8 cellular contexts compared by ENCODE assay signal in the genomic region with DNA sequence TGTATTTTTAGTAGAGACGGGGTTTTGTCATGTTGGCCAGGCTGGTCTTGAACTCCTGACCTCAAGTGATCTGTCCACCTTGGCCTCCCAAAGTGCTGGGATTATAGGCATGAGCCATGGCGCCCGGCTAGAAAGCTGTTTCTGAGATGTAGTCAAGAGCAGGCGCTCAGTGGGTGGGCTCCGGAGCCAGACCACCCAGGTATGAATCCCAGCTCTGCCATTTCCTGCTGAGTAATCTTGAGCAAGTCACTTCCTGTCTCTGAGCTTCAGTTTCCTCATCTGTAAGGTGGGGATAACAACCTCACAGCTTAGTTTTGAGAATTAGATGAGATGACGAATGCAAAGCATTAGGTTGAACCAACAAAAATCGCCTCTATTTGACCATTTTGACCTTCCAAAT. TPM values are rescaled to one million over a fixed set of nuclear protein-coding genes. Genes with fewer than 3 reads are reported as not detected.
A peak's percentile ranks its signal among the peaks of the same experiment; 100 is the strongest.
DNase-seq lines count a peak whose midpoint lies in the region; ATAC-seq, FAIRE-seq and TF ChIP-seq lines count a peak whose summit lies in the region.
"Not testable (repeated sequence)": the region's sequence is repeated elsewhere in the genome, so short reads cannot be mapped to it uniquely, and the experiment has no call there.
"Had no signal": no experiment of that assay in that cellular context is flagged by ENCODE, and none has a peak within 500 bp of the region (broad histone marks: within the 10 kb centered on the region; RNA-seq: fewer than 3 reads in every experiment).

No MANE protein-coding gene starts in this region.

- not testable (repeated sequence) for H2BK5ac ChIP-seq in H1 (ENCODE audit: low read depth, low read length)

- H3K56ac ChIP-seq in H1 (replicated peaks; ENCODE audit: insufficient read length, low read depth, low read length) = not testable (repeated sequence)

- H3K4me3 Mint-ChIP-seq in activated naive CD8-positive, alpha-beta T cell treated with anti-CD3 and anti-CD28 coated beads, Interleukin-2, amount 10 ng/mL, durations not matched to agents 7 days and 5 days = not testable (repeated sequence)

- not testable (repeated sequence) for H3K36me3 Mint-ChIP-seq in activated naive CD8-positive, alpha-beta T cell treated with anti-CD3 and anti-CD28 coated beads, Interleukin-2, amount 10 ng/mL, durations not matched to agents 7 days and 5 days

- H3K23ac ChIP-seq in H1 (ENCODE audit: insufficient read length) = not testable (repeated sequence)

- not testable (repeated sequence) for H3K4me3 ChIP-seq in HL-60 (replicated peaks; ENCODE audit: insufficient read depth, low read length); RWPE2 (ENCODE audit: severe bottlenecking); H1 (ENCODE audit: extremely low read depth in 1 of 4, insufficient read depth in 2 of 4, low read depth in 3 of 4, low read length in 4 of 4)

- H2AFZ ChIP-seq in H1 (ENCODE audit: low read length) = not testable (repeated sequence)

- not testable (repeated sequence) for H3K9me3 ChIP-seq in RWPE2 (ENCODE audit: severe bottlenecking); H1 (ENCODE audit: insufficient read depth in 2 of 2, low read depth in 1 of 2, low read length in 1 of 2)

- H3K27me3 ChIP-seq in HL-60 (ENCODE audit: insufficient read depth, poor library complexity, severe bottlenecking); RWPE2 (ENCODE audit: insufficient read depth, poor library complexity, severe bottlenecking); H1 (replicated peaks in 1 of 4; ENCODE audit: control insufficient read depth in 3 of 4, extremely low read depth in 1 of 4, insufficient read depth in 3 of 4, low read length in 3 of 4): not testable (repeated sequence)

- H3K23me2 ChIP-seq in H1 (ENCODE audit: low read depth, low read length) = not testable (repeated sequence)

- H3K14ac ChIP-seq in H1 (ENCODE audit: insufficient read length) = not testable (repeated sequence)

- not testable (repeated sequence) for H3K27me3 Mint-ChIP-seq in activated naive CD8-positive, alpha-beta T cell treated with anti-CD3 and anti-CD28 coated beads, Interleukin-2, amount 10 ng/mL, durations not matched to agents 7 days and 5 days

- not testable (repeated sequence) for H3K18ac ChIP-seq in H1 (ENCODE audit: extremely low read depth, low read length)

- not testable (repeated sequence) for H3K36me3 ChIP-seq in RWPE2 (ENCODE audit: low read depth); H1 (ENCODE audit: control insufficient read depth in 2 of 4, insufficient read depth in 4 of 4, low read length in 3 of 4)

- not testable (repeated sequence) for TF ChIP-seq POLR2A in H1 (IDR thresholded peaks at IDR 0.05; ENCODE audit: control extremely low read depth in 1 of 2, low read depth in 2 of 2, low read length in 2 of 2)

- not testable (repeated sequence) for H3K27ac Mint-ChIP-seq in activated naive CD8-positive, alpha-beta T cell treated with anti-CD3 and anti-CD28 coated beads, Interleukin-2, amount 10 ng/mL, durations not matched to agents 7 days and 5 days

- TF ChIP-seq CTCF in HL-60 (IDR thresholded peaks at IDR 0.05; ENCODE audit: insufficient read depth, low read length); RWPE2 (IDR thresholded peaks at IDR 0.05; ENCODE audit: poor library complexity, severe bottlenecking); H1 (IDR thresholded peaks at IDR 0.05; ENCODE audit: control extremely low read depth in 1 of 3, insufficient read depth in 1 of 3, low read depth in 1 of 3, low read length in 3 of 3): not testable (repeated sequence)

- not testable (repeated sequence) for H2BK12ac ChIP-seq in H1 (ENCODE audit: low read depth, low read length)

- H3K27ac ChIP-seq in HL-60 (replicated peaks) (peak overlapping the region; percentile 85), RWPE2 (ENCODE audit: poor library complexity, severe bottlenecking) (peak overlapping the region; percentile 22)
- not testable (repeated sequence) for H3K27ac ChIP-seq in H1 (ENCODE audit: low read depth, low read length)

- not testable (repeated sequence) for H4K20me1 ChIP-seq in H1 (replicated peaks in 1 of 2; ENCODE audit: control insufficient read depth in 1 of 2, insufficient read depth in 2 of 2, low read length in 2 of 2)

- H3K4me1 ChIP-seq in RWPE2 (ENCODE audit: insufficient read depth, poor library complexity, severe bottlenecking); H1 (replicated peaks in 1 of 4; ENCODE audit: control insufficient read depth in 3 of 4, insufficient read depth in 4 of 4, low read length in 3 of 4): not testable (repeated sequence)

- H3K79me1 ChIP-seq in H1 (ENCODE audit: low read depth, low read length) = not testable (repeated sequence)

- H4K8ac ChIP-seq in H1 (ENCODE audit: extremely low read depth, insufficient read depth, low read length) = not testable (repeated sequence)

- H2BK20ac ChIP-seq in H1 (ENCODE audit: low read length) = not testable (repeated sequence)

- not testable (repeated sequence) for FAIRE-seq in H1 (lab: Jason Lieb, UNC)

- H4K5ac ChIP-seq in H1 (ENCODE audit: insufficient read length, low read depth, low read length) = not testable (repeated sequence)

- H2BK15ac ChIP-seq in H1 (ENCODE audit: low read length) = not testable (repeated sequence)

- H4K91ac ChIP-seq in H1 (replicated peaks; ENCODE audit: insufficient read length, low read length) = not testable (repeated sequence)

- H3K4me2 ChIP-seq in H1 (ENCODE audit: insufficient read depth in 1 of 2, low read depth in 2 of 2, low read length in 2 of 2) = not testable (repeated sequence)

- H2BK120ac ChIP-seq in H1 (replicated peaks; ENCODE audit: low read depth, low read length) = not testable (repeated sequence)

- H3K9me3 Mint-ChIP-seq in activated naive CD8-positive, alpha-beta T cell treated with anti-CD3 and anti-CD28 coated beads, Interleukin-2, amount 10 ng/mL, durations not matched to agents 7 days and 5 days = not testable (repeated sequence)

- H3K9ac ChIP-seq in H1 (replicated peaks in 1 of 4; ENCODE audit: extremely low read depth in 1 of 4, low read depth in 3 of 4, low read length in 3 of 4) = not testable (repeated sequence)

- H3K4ac ChIP-seq in H1 (replicated peaks; ENCODE audit: insufficient read length, low read depth, low read length) = not testable (repeated sequence)

- not testable (repeated sequence) for ATAC-seq in RWPE2 (ENCODE audit: low read depth)
- peak; percentile 38 for ATAC-seq in activated naive CD8-positive, alpha-beta T cell treated with anti-CD3 and anti-CD28 coated beads, Interleukin-2, amount 10 ng/mL, durations not matched to agents 7 days and 5 days (ENCODE audit: low read depth)

- not testable (repeated sequence) for H3K79me2 ChIP-seq in H1 (ENCODE audit: control insufficient read depth in 1 of 2, insufficient read depth in 2 of 2, low read length in 2 of 2)

- not testable (repeated sequence) for TF ChIP-seq RAD21 in H1 (IDR thresholded peaks at IDR 0.05 in 1 of 2, conservative IDR thresholded peaks at IDR 0.05 in 1 of 2; ENCODE audit: low read depth in 2 of 2, low read length in 2 of 2)

- intact Hi-C loops in posterior vena cava (cut with DNase I) = not testable (repeated sequence)

- not testable (repeated sequence) for H2AK5ac ChIP-seq in H1 (ENCODE audit: low read depth, low read length)

- not testable (repeated sequence) for H3K4me1 Mint-ChIP-seq in activated naive CD8-positive, alpha-beta T cell treated with anti-CD3 and anti-CD28 coated beads, Interleukin-2, amount 10 ng/mL, durations not matched to agents 7 days and 5 days

- DNase-seq in ELR (ENCODE audit: low read depth) (peak; percentile 19), kidney tubule cell (ENCODE audit: low spot score) (peak; percentile 35), posterior vena cava (ENCODE audit: low spot score) (peak; percentile 49)
- not testable (repeated sequence) for DNase-seq in HL-60 (ENCODE audit: low read depth in 1 of 2, low spot score in 1 of 2); RWPE2 (ENCODE audit: low spot score); activated naive CD8-positive, alpha-beta T cell treated with anti-CD3 and anti-CD28 coated beads, Interleukin-2, amount 10 ng/mL, durations not matched to agents 7 days and 5 days; H1 (ENCODE audit: low read depth in 1 of 2, low spot score in 2 of 2)

- POLR2A ChIA-PET in activated naive CD8-positive, alpha-beta T cell treated with anti-CD3 and anti-CD28 coated beads, Interleukin-2, amount 10 ng/mL, durations not matched to agents 7 days and 5 days (lab: Charles Lee) = interaction anchor here (0.6 kb wide), 1 partner anchor 8 kb away, joined by 3 read pairs; no protein-coding TSS in a partner anchor
- POLR2A ChIA-PET in H1 (lab: Charles Lee; ENCODE audit: partially characterized antibody) = interaction anchor here (0.6 kb wide), 1 partner anchor 157 kb away, joined by 3 read pairs; no protein-coding TSS in a partner anchor

- WGBS in H1 (ENCODE audit: extremely low coverage in 1 of 2, insufficient coverage in 1 of 2, insufficient read length in 1 of 2, insufficient replicate concordance in 2 of 2, low coverage in 1 of 2, low lambda C conversion rate in 2 of 2, missing lambda C conversion rate in 1 of 2), 2 experiments = 75% methylated on average over 7 of the region's 7 CpGs; no CpG with 5 or more reads in 1 of the 2 experiments

- not testable (repeated sequence) for TF ChIP-seq EP300 in H1 (IDR thresholded peaks at IDR 0.05; ENCODE audit: borderline replicate concordance in 1 of 2, low read depth in 2 of 2, low read length in 2 of 2)

- CTCF ChIA-PET in H1 (lab: Charles Lee; ENCODE audit: partially characterized antibody) = interaction anchor here (0.6 to 7.8 kb wide), 15 partner anchors 13 to 1168 kb away, joined by 3 to 111 read pairs (median 4); a partner anchor contains a TSS

RNA-seq across cellular contexts. Expression of a gene that starts 8.9 kb away (rescaled TPM):
- 10 to 100 TPM; 72.4 to 74.7 TPM for total RNA-seq in activated naive CD8-positive, alpha-beta T cell treated with anti-CD3 and anti-CD28 coated beads, Interleukin-2, amount 10 ng/mL, durations not matched to agents 7 days and 5 days
- total RNA-seq in H1 (2021; fragmentation: NEBNext Ultra II Directional; extraction: Animal tissue kit (Norgen Biotek cat#: 25700)) = 90.7 and 98.7 TPM in 2 replicates
- polyA plus RNA-seq in H1 (2011; rRNA removed) = 67.1 and 84.0 TPM in 2 replicates
- 94.6 TPM for polyA plus RNA-seq in H1 (2011; cell fraction: cytosol; rRNA removed)
- 57.2 TPM for polyA plus RNA-seq in H1 (2011; cell fraction: nucleus; rRNA removed)
- polyA plus RNA-seq in H1 (2012, experiment 1 of 2) = 73.0 to 88.0 TPM (median 79.9 TPM) in 4 replicates
- polyA plus RNA-seq in H1 (2012, experiment 2 of 2) = 65.6 TPM
- 100 TPM for polyA plus RNA-seq in H1 (2013, experiment 1 of 2)
- 91.9 TPM for polyA plus RNA-seq in H1 (2013, experiment 2 of 2)
- polyA minus RNA-seq in H1 (2011; rRNA and poly(A)+ RNA removed) = 121 and 172 TPM in 2 replicates
- polyA minus RNA-seq in H1 (2011; cell fraction: cytosol; rRNA and poly(A)+ RNA removed) = 41.2 TPM
- polyA minus RNA-seq in H1 (2011; cell fraction: nucleus; rRNA and poly(A)+ RNA removed) = 36.9 TPM
- 10 to 100 TPM; 77.7 to 80.5 TPM for total RNA-seq in posterior vena cava

RNA-seq across cellular contexts. Expression of a gene that starts 51.0 kb away (rescaled TPM):
- 10 to 100 TPM; 45.1 to 45.3 TPM for total RNA-seq in activated naive CD8-positive, alpha-beta T cell treated with anti-CD3 and anti-CD28 coated beads, Interleukin-2, amount 10 ng/mL, durations not matched to agents 7 days and 5 days
- 82.1 and 89.8 TPM in 2 replicates for total RNA-seq in H1 (2021; fragmentation: NEBNext Ultra II Directional; extraction: Animal tissue kit (Norgen Biotek cat#: 25700))
- polyA plus RNA-seq in H1 (2011; rRNA removed) = 83.6 and 137 TPM in 2 replicates
- polyA plus RNA-seq in H1 (2011; cell fraction: cytosol; rRNA removed) = 64.7 TPM
- 131 TPM for polyA plus RNA-seq in H1 (2011; cell fraction: nucleus; rRNA removed)
- polyA plus RNA-seq in H1 (2012, experiment 1 of 2) = 47.7 to 93.4 TPM (median 83.0 TPM) in 4 replicates
- polyA plus RNA-seq in H1 (2012, experiment 2 of 2) = 73.1 TPM
- 78.0 TPM for polyA plus RNA-seq in H1 (2013, experiment 1 of 2)
- polyA plus RNA-seq in H1 (2013, experiment 2 of 2) = 85.3 TPM
- 96.7 and 126 TPM in 2 replicates for polyA minus RNA-seq in H1 (2011; rRNA and poly(A)+ RNA removed)
- polyA minus RNA-seq in H1 (2011; cell fraction: cytosol; rRNA and poly(A)+ RNA removed) = 97.8 TPM
- 55.4 TPM for polyA minus RNA-seq in H1 (2011; cell fraction: nucleus; rRNA and poly(A)+ RNA removed)
- total RNA-seq in posterior vena cava = 10 to 100 TPM; 20.2 to 27.6 TPM

RNA-seq across cellular contexts. Expression of a gene that starts 56.5 kb away (rescaled TPM):
- total RNA-seq in activated naive CD8-positive, alpha-beta T cell treated with anti-CD3 and anti-CD28 coated beads, Interleukin-2, amount 10 ng/mL, durations not matched to agents 7 days and 5 days = under 1 TPM; 0.08 to 0.23 TPM
- 5.8 and 7.5 TPM in 2 replicates for total RNA-seq in H1 (2021; fragmentation: NEBNext Ultra II Directional; extraction: Animal tissue kit (Norgen Biotek cat#: 25700))
- polyA plus RNA-seq in H1 (2011; rRNA removed) = 1.6 and 2.5 TPM in 2 replicates
- polyA plus RNA-seq in H1 (2011; cell fraction: cytosol; rRNA removed) = 1.8 TPM
- polyA plus RNA-seq in H1 (2011; cell fraction: nucleus; rRNA removed) = 4.4 TPM
- polyA plus RNA-seq in H1 (2012, experiment 1 of 2) = 2.3 to 3.3 TPM (median 2.8 TPM) in 4 replicates
- 2.3 TPM for polyA plus RNA-seq in H1 (2012, experiment 2 of 2)
- 4.0 TPM for polyA plus RNA-seq in H1 (2013, experiment 1 of 2)
- 4.2 TPM for polyA plus RNA-seq in H1 (2013, experiment 2 of 2)
- polyA minus RNA-seq in H1 (2011; rRNA and poly(A)+ RNA removed) = 2.2 and 3.9 TPM in 2 replicates
- polyA minus RNA-seq in H1 (2011; cell fraction: cytosol; rRNA and poly(A)+ RNA removed) = 2.1 TPM
- 2.8 TPM for polyA minus RNA-seq in H1 (2011; cell fraction: nucleus; rRNA and poly(A)+ RNA removed)
- total RNA-seq in posterior vena cava = 1 to 10 TPM in 1 of 2 donors, under 1 TPM in 1; 1.00 to 1.6 TPM
- polyA plus RNA-seq: CD4-positive, alpha-beta memory T cell had no signal
